ENCODE assay signal across 1 cellular context in genomic region chr2:28439127-28439526, GRCh38.
TF ChIP-seq lines count a peak whose summit lies in the region.

No MANE protein-coding gene starts in this region.

TF ChIP-seq in H1, 55 proteins besides CTCF, POLR2A, EP300 and RAD21:
- no peak for TF ChIP-seq PHF8 (conservative IDR thresholded peaks at IDR 0.05; ENCODE audit: low read depth, low read length)
- no peak for TF ChIP-seq ASH2L (IDR thresholded peaks at IDR 0.05; ENCODE audit: low read length)
- TF ChIP-seq EGR1 (IDR thresholded peaks at IDR 0.05; ENCODE audit: borderline replicate concordance, low read depth, low read length): no peak
- TF ChIP-seq NRF1 (IDR thresholded peaks at IDR 0.05; ENCODE audit: low read depth, low read length): no peak
- no peak for TF ChIP-seq SUZ12 (IDR thresholded peaks at IDR 0.05; ENCODE audit: low read length)
- no peak for TF ChIP-seq SP2 (IDR thresholded peaks at IDR 0.05; ENCODE audit: low read length)
- TF ChIP-seq KDM1A (IDR thresholded peaks at IDR 0.05; ENCODE audit: borderline replicate concordance, low read length): no peak
- no peak for TF ChIP-seq ZNF274 (IDR thresholded peaks at IDR 0.05; ENCODE audit: borderline replicate concordance, extremely low read depth, low read length)
- TF ChIP-seq YY1 (IDR thresholded peaks at IDR 0.05; ENCODE audit: low read depth, low read length): no peak
- no peak for TF ChIP-seq HDAC2 (IDR thresholded peaks at IDR 0.05; ENCODE audit: borderline replicate concordance in 1 of 2, low read depth in 2 of 2, low read length in 2 of 2)
- no peak for TF ChIP-seq SIN3A (conservative IDR thresholded peaks at IDR 0.05 in 1 of 2, IDR thresholded peaks at IDR 0.05 in 1 of 2; ENCODE audit: low read depth in 1 of 2, low read length in 2 of 2)
- no peak for TF ChIP-seq JUN (IDR thresholded peaks at IDR 0.05; ENCODE audit: low read depth, low read length)
TF ChIP-seq in H1: peak in this region for 0.
